In genomic region chr6:54196905-54197304, GRCh38 we compare ENCODE assay signal across 32 cellular contexts.
"Had no signal": no experiment of that assay in that cellular context is flagged by ENCODE, and none has a peak within 500 bp of the region (broad histone marks: within the 10 kb centered on the region; RNA-seq: fewer than 3 reads in every experiment).

No MANE protein-coding gene starts in this region.

- H3K79me2 ChIP-seq: parathyroid adenoma had no signal

- H3K27me3 Mint-ChIP-seq: natural killer cell treated with Interleukin-12 subunit alpha and Interleukin-12 subunit beta and Interleukin-15 and Interleukin-18, amount 100 ng/mL, for 72 hours; progenitor cell of endocrine pancreas; stimulated activated memory B cell treated with anti-CD40 and anti-IgM and Interleukin-4, amounts not matched to agents 10 μg/mL and 1 μg/mL and 100 μg/mL, for 72 hours; stimulated activated naive CD8-positive, alpha-beta T cell treated with anti-CD3 and anti-CD28 coated beads, Interleukin-15, amount 100 ng/mL, for 72 hours; type B pancreatic cell had no signal

- H3K36me3 Mint-ChIP-seq: naive thymus-derived CD8-positive, alpha-beta T cell; natural killer cell treated with Interleukin-12 subunit alpha and Interleukin-12 subunit beta and Interleukin-15 and Interleukin-18, amount 100 ng/mL, for 72 hours; stimulated activated memory B cell treated with anti-CD40 and anti-IgM and Interleukin-4, amounts not matched to agents 10 μg/mL and 1 μg/mL and 100 μg/mL, for 72 hours; type B pancreatic cell had no signal

- H3K4me3 Mint-ChIP-seq: naive thymus-derived CD8-positive, alpha-beta T cell; natural killer cell treated with Interleukin-12 subunit alpha and Interleukin-12 subunit beta and Interleukin-15 and Interleukin-18, amount 100 ng/mL, for 72 hours; nephron progenitor cell; neural crest cell; stimulated activated memory B cell treated with anti-CD40 and anti-IgM and Interleukin-4, amounts not matched to agents 10 μg/mL and 1 μg/mL and 100 μg/mL, for 72 hours; stimulated activated naive CD8-positive, alpha-beta T cell treated with anti-CD3 and anti-CD28 coated beads, Interleukin-15, amount 100 ng/mL, for 72 hours; type B pancreatic cell had no signal

- H3K4me2 ChIP-seq: smooth muscle cell had no signal

- H3K4me1 Mint-ChIP-seq: naive thymus-derived CD8-positive, alpha-beta T cell; stimulated activated memory B cell treated with anti-CD40 and anti-IgM and Interleukin-4, amounts not matched to agents 10 μg/mL and 1 μg/mL and 100 μg/mL, for 72 hours; stimulated activated naive CD8-positive, alpha-beta T cell treated with anti-CD3 and anti-CD28 coated beads, Interleukin-15, amount 100 ng/mL, for 72 hours had no signal

- H3K27me3 ChIP-seq: ovary, right lobe of liver, sigmoid colon, spleen, suprapubic skin, testis, tibial artery, transverse colon, upper lobe of right lung, uterus had no signal

- H3K4me1 ChIP-seq: parathyroid adenoma, psoas muscle, spleen, suprapubic skin, upper lobe of right lung, uterus had no signal

- H3K9me3 ChIP-seq: ovary, psoas muscle, right lobe of liver, sigmoid colon, spleen, suprapubic skin, testis, tibial artery, transverse colon, upper lobe of right lung, uterus had no signal

- H2AFZ ChIP-seq: parathyroid adenoma had no signal

- ATAC-seq: naive thymus-derived CD8-positive, alpha-beta T cell; natural killer cell treated with Interleukin-12 subunit alpha and Interleukin-12 subunit beta and Interleukin-15 and Interleukin-18, amount 100 ng/mL, for 72 hours; right cardiac atrium; stimulated activated memory B cell treated with anti-CD40 and anti-IgM and Interleukin-4, amounts not matched to agents 10 μg/mL and 1 μg/mL and 100 μg/mL, for 72 hours; stimulated activated naive CD8-positive, alpha-beta T cell treated with anti-CD3 and anti-CD28 coated beads, Interleukin-15, amount 100 ng/mL, for 72 hours; stimulated activated naive CD8-positive, alpha-beta T cell treated with anti-CD3 and anti-CD28 coated beads, Interleukin-15, Interleukin-2, amounts not matched to agents 100 U/mL and 50 U/mL, for 24 hours; upper lobe of right lung had no signal

- H3K4me3 ChIP-seq: ovary, psoas muscle, right lobe of liver, sigmoid colon, smooth muscle cell, spleen, suprapubic skin, testis, tibial artery, transverse colon, upper lobe of right lung, uterus had no signal

- H3K9me3 Mint-ChIP-seq: nephron progenitor cell, neural crest cell, type B pancreatic cell had no signal

- H3K27ac ChIP-seq: ovary, parathyroid adenoma, psoas muscle, sigmoid colon, spleen, suprapubic skin, testis, tibial artery, transverse colon, upper lobe of right lung, uterus had no signal

- H3K36me3 ChIP-seq: ovary, right lobe of liver, sigmoid colon, spleen, suprapubic skin, tibial artery, transverse colon, upper lobe of right lung, uterus had no signal

- DNase-seq: naive thymus-derived CD8-positive, alpha-beta T cell; nephron progenitor cell; occipital lobe; ovary; posterior cingulate gyrus; psoas muscle; right cardiac atrium; right lobe of liver; sigmoid colon; spleen; stimulated activated CD4-positive, alpha-beta T cell treated with anti-CD3 and anti-CD28 coated beads, Interleukin-12 subunit alpha, Interleukin-12 subunit beta, amount 100 ng/mL, for 4 hours; stimulated activated CD4-positive, alpha-beta T cell treated with anti-CD3 and anti-CD28 coated beads, Interleukin-1b, Interleukin-23, amount 100 ng/mL, for 48 hours; stimulated activated CD4-positive, alpha-beta T cell treated with anti-CD3 and anti-CD28 coated beads, Interleukin-4, amount 100 ng/mL, for 1 hour; stimulated activated CD4-positive, alpha-beta T cell treated with anti-CD3 and anti-CD28 coated beads, Interleukin-4, amount 100 ng/mL, for 4 hours; stimulated activated CD8-positive, alpha-beta memory T cell treated with anti-CD3 and anti-CD28 coated beads, Interleukin-4, amount 100 ng/mL, for 48 hours; stimulated activated naive CD4-positive, alpha-beta T cell; stimulated activated naive CD8-positive, alpha-beta T cell treated with anti-CD3 and anti-CD28 coated beads, Interleukin-15, amount 100 ng/mL, for 72 hours; stimulated activated naive CD8-positive, alpha-beta T cell treated with anti-CD3 and anti-CD28 coated beads, Interleukin-15, Interleukin-2, amounts not matched to agents 100 U/mL and 50 U/mL, for 24 hours; substantia nigra; testis; tibial artery; transverse colon; upper lobe of right lung; uterus had no signal

- H3K9ac ChIP-seq: parathyroid adenoma had no signal

- H3K27ac Mint-ChIP-seq: naive thymus-derived CD8-positive, alpha-beta T cell; natural killer cell treated with Interleukin-12 subunit alpha and Interleukin-12 subunit beta and Interleukin-15 and Interleukin-18, amount 100 ng/mL, for 72 hours; nephron progenitor cell; progenitor cell of endocrine pancreas; stimulated activated memory B cell treated with anti-CD40 and anti-IgM and Interleukin-4, amounts not matched to agents 10 μg/mL and 1 μg/mL and 100 μg/mL, for 72 hours; type B pancreatic cell had no signal
